Comparison of ENCODE assay signal across 32 cellular contexts in the genomic region with DNA sequence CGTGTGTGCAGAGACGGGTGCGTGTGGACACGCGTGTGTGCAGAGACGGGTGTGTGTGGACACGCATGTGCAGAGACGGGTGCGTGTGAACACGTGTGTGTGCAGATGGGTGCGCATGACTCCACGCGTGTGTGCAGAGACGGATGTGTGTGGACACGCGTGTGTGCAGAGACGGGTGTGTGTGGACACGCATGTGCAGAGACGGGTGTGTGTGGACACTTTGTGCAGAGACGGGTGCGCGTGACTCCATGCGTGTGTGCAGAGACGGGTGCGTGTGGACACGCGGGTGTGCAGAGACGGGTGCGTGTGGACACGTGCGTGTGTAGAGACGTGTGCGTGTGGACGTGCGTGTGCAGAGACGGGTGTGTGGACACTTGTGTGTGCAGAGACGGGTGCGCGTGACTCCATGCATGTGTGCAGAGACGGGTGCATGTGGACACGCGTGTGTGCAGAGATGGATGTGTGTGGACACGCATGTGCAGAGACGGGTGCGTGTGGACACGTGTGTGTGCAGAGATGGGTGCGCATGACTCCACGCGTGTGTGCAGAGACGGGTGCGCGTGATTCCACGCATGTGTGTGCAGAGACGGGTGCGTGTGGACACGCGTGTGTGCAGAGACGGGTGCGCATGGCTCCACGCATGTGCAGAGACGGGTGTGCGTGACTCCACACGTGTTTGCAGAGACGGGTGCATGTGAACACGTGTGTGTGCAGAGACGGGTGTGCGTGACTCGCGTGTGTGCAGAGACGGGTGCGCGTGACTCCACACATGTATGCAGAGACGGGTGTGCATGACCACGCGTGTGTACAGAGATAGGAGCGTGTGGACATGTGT. TPM values are rescaled to one million over a fixed set of nuclear protein-coding genes. Genes with fewer than 3 reads are reported as not detected.
"Had no signal": no experiment of that assay in that cellular context is flagged by ENCODE, and none has a peak within 500 bp of the region (broad histone marks: within the 10 kb centered on the region; RNA-seq: fewer than 3 reads in every experiment).

No MANE protein-coding gene starts in this region.

- H3K36me3 Mint-ChIP-seq: mesothelial cell of epicardium had no signal

- H3K4me3 Mint-ChIP-seq: activated CD4-positive, alpha-beta T cell treated with anti-CD3 and anti-CD28 coated beads, Interleukin-2, amount 10 ng/mL, durations not matched to agents 7 days and 5 days; activated CD8-positive, alpha-beta T cell treated with anti-CD3 and anti-CD28 coated beads for 36 hours; activated T-cell treated with anti-CD3 and anti-CD28 coated beads, Interleukin-2, amount 50 U/mL, for 72 hours; central memory CD8-positive, alpha-beta T cell; dendritic cell treated with granulocyte-macrophage colony-stimulating factor and Interleukin-4, amounts not matched to agents 40 ng/mL and 50 ng/mL, for 4 days; endodermal cell; mesothelial cell of epicardium; naive thymus-derived CD4-positive, alpha-beta T cell; T-helper 17 cell had no signal

- H3K27me3 Mint-ChIP-seq: activated CD4-positive, alpha-beta T cell treated with anti-CD3 and anti-CD28 coated beads, Interleukin-2, amount 10 ng/mL, durations not matched to agents 7 days and 5 days; activated CD8-positive, alpha-beta T cell treated with anti-CD3 and anti-CD28 coated beads for 36 hours; central memory CD8-positive, alpha-beta T cell; naive thymus-derived CD4-positive, alpha-beta T cell; T-helper 17 cell had no signal

- H3K4me1 ChIP-seq: breast epithelium had no signal

- ATAC-seq: activated CD4-positive, CD25-positive, alpha-beta regulatory T cell treated with anti-CD3 and anti-CD28 coated beads, Interleukin-2, amount 50 U/mL, for 24 hours; activated CD8-positive, alpha-beta T cell treated with anti-CD3 and anti-CD28 coated beads for 36 hours; activated naive CD4-positive, alpha-beta T cell treated with anti-CD3 and anti-CD28 coated beads, Interleukin-2, amount 50 U/mL, for 72 hours; activated T-cell treated with anti-CD3 and anti-CD28 coated beads, Interleukin-2, amount 50 U/mL, for 72 hours; esophagus mucosa; naive thymus-derived CD4-positive, alpha-beta T cell; pancreas; psoas muscle; T-helper 17 cell had no signal

- H3K27ac Mint-ChIP-seq: activated CD4-positive, alpha-beta T cell treated with anti-CD3 and anti-CD28 coated beads, Interleukin-2, amount 10 ng/mL, durations not matched to agents 7 days and 5 days; activated CD8-positive, alpha-beta T cell treated with anti-CD3 and anti-CD28 coated beads for 36 hours; activated T-cell treated with anti-CD3 and anti-CD28 coated beads, Interleukin-2, amount 50 U/mL, for 72 hours; dendritic cell treated with granulocyte-macrophage colony-stimulating factor and Interleukin-4, amounts not matched to agents 40 ng/mL and 50 ng/mL, for 4 days; endodermal cell; mesothelial cell of epicardium; naive thymus-derived CD4-positive, alpha-beta T cell; T-helper 17 cell had no signal

- DNase-seq: activated CD4-positive, alpha-beta T cell treated with anti-CD3 and anti-CD28 coated beads, Interleukin-2, amount 10 ng/mL, durations not matched to agents 7 days and 5 days; activated CD8-positive, alpha-beta T cell treated with anti-CD3 and anti-CD28 coated beads for 36 hours; activated naive CD4-positive, alpha-beta T cell; activated T-cell treated with anti-CD3 and anti-CD28 coated beads, Interleukin-2, amount 50 U/mL, for 72 hours; endodermal cell; foreskin fibroblast; head of caudate nucleus; hippocampal formation; nucleus accumbens; psoas muscle; stimulated activated CD4-positive, alpha-beta T cell treated with anti-CD3 and anti-CD28 coated beads, Interleukin-2, amount 100 ng/mL, for 48 hours; stimulated activated naive CD4-positive, alpha-beta T cell treated with Interleukin-2 at 50 U/mL for 16 hours; T-helper 17 cell; T1000; WERI-Rb-1 had no signal

- H3K4me1 Mint-ChIP-seq: endodermal cell had no signal

- FAIRE-seq: keratinocyte, pancreas had no signal

- H3K9me3 Mint-ChIP-seq: activated CD4-positive, alpha-beta T cell treated with anti-CD3 and anti-CD28 coated beads, Interleukin-2, amount 10 ng/mL, durations not matched to agents 7 days and 5 days; activated CD8-positive, alpha-beta T cell treated with anti-CD3 and anti-CD28 coated beads for 36 hours; activated naive CD4-positive, alpha-beta T cell treated with anti-CD3 and anti-CD28 coated beads, Interleukin-2, amount 50 U/mL, for 72 hours; activated T-cell treated with anti-CD3 and anti-CD28 coated beads, Interleukin-2, amount 50 U/mL, for 72 hours; central memory CD8-positive, alpha-beta T cell; dendritic cell treated with granulocyte-macrophage colony-stimulating factor and Interleukin-4, amounts not matched to agents 40 ng/mL and 50 ng/mL, for 4 days; endodermal cell; mesothelial cell of epicardium; naive thymus-derived CD4-positive, alpha-beta T cell had no signal

- H3K36me3 ChIP-seq: breast epithelium, pancreas, right atrium auricular region, tibial nerve, WERI-Rb-1 had no signal

- H3K4me3 ChIP-seq: breast epithelium, pancreas, psoas muscle, right atrium auricular region, spleen, tibial nerve had no signal

- H3K27ac ChIP-seq: breast epithelium, pancreas, psoas muscle, right atrium auricular region, spleen, tibial nerve, WERI-Rb-1 had no signal

- H3K27me3 ChIP-seq: pancreas had no signal

- H3K9me3 ChIP-seq: breast epithelium, pancreas, psoas muscle, right atrium auricular region, spleen, tibial nerve had no signal

RNA-seq across cellular contexts. Expression of gene CD7, which starts 1.6 kb away (rescaled TPM):
- total RNA-seq: temporal lobe had no signal
- polyA plus RNA-seq: keratinocyte, neural cell had no signal

RNA-seq across cellular contexts. Expression of gene SECTM1, which starts 14.6 kb away (rescaled TPM):
- total RNA-seq: endodermal cell had no signal
- polyA plus RNA-seq: neural cell had no signal

RNA-seq across cellular contexts. Expression of gene TEX19, which starts 40.1 kb away (rescaled TPM):
- total RNA-seq: activated CD8-positive, alpha-beta T cell treated with anti-CD3 and anti-CD28 coated beads for 36 hours; breast epithelium; esophagus mucosa; lower leg skin; naive thymus-derived CD4-positive, alpha-beta T cell; pancreas; right atrium auricular region; spleen; T-helper 17 cell; temporal lobe; tibial nerve; urinary bladder had no signal
- polyA plus RNA-seq: keratinocyte; naive thymus-derived CD4-positive, alpha-beta T cell; neural cell; pancreas; spleen; urinary bladder had no signal

RNA-seq across cellular contexts. Expression of gene UTS2R, which starts 52.6 kb away (rescaled TPM):
- total RNA-seq: activated CD4-positive, alpha-beta T cell treated with anti-CD3 and anti-CD28 coated beads, Interleukin-2, amount 10 ng/mL, durations not matched to agents 7 days and 5 days; activated CD8-positive, alpha-beta T cell treated with anti-CD3 and anti-CD28 coated beads for 36 hours; esophagus mucosa; lower leg skin; naive thymus-derived CD4-positive, alpha-beta T cell; T-helper 17 cell; temporal lobe; urinary bladder had no signal
- polyA plus RNA-seq: keratinocyte; naive thymus-derived CD4-positive, alpha-beta T cell; neural cell; pancreas; spleen; urinary bladder had no signal
